ENCODE assay signal across 30 cellular contexts in the genomic region with DNA sequence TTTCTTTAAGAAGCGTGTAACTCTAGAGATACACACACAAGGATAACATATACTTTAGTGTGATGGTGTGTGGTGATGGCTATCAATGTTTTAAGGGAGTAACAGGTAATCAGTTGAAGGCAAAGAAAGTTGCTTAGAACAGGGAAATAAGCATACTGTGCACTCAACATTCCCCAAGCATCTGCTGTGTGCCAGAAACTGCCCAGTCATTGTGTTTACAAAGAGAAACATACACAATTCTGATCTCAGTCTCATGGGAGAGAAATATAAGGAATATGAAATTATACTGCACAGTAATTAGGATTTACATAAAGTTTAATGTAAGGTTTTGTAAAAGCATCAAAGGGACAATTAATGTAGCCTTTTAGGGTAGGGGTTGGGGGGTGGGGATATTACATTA.
"Had no signal": no experiment of that assay in that cellular context is flagged by ENCODE, and none has a peak within 500 bp of the region (broad histone marks: within the 10 kb centered on the region; RNA-seq: fewer than 3 reads in every experiment).

No MANE protein-coding gene starts in this region.

- H3K36me3 Mint-ChIP-seq: activated naive CD8-positive, alpha-beta T cell treated with anti-CD3 and anti-CD28 coated beads for 36 hours; mesothelial cell of epicardium; naive B cell had no signal

- H3K27ac ChIP-seq: foreskin keratinocyte, heart left ventricle, neutrophil, skin epidermis, tibial nerve, WERI-Rb-1 had no signal

- H3K9me3 ChIP-seq: heart left ventricle, neutrophil, tibial nerve had no signal

- H3K4me3 Mint-ChIP-seq: activated naive CD4-positive, alpha-beta T cell treated with anti-CD3 and anti-CD28 coated beads for 36 hours; activated naive CD8-positive, alpha-beta T cell treated with anti-CD3 and anti-CD28 coated beads for 36 hours; immature natural killer cell; mesothelial cell of epicardium; naive B cell; nephron progenitor cell; T-helper 1 cell treated with Interleukin-12 subunit alpha and Interleukin-12 subunit beta and Interleukin-4 antibody, amounts not matched to agents 30 μg/mL and 1 μg/mL, for 36 hours had no signal

- FAIRE-seq: endothelial cell of umbilical vein had no signal

- H3K27me3 ChIP-seq: foreskin keratinocyte, heart left ventricle, neutrophil, tibial nerve had no signal

- H3K4me3 ChIP-seq: heart left ventricle, lung, skin epidermis, tibial nerve had no signal

- H3K27ac Mint-ChIP-seq: activated naive CD4-positive, alpha-beta T cell treated with anti-CD3 and anti-CD28 coated beads for 36 hours; activated naive CD8-positive, alpha-beta T cell treated with anti-CD3 and anti-CD28 coated beads for 36 hours; immature natural killer cell; mesothelial cell of epicardium; naive B cell; nephron progenitor cell; T-helper 1 cell treated with Interleukin-12 subunit alpha and Interleukin-12 subunit beta and Interleukin-4 antibody, amounts not matched to agents 30 μg/mL and 1 μg/mL, for 36 hours had no signal

- H3K27me3 Mint-ChIP-seq: activated naive CD8-positive, alpha-beta T cell treated with anti-CD3 and anti-CD28 coated beads for 36 hours; naive B cell had no signal

- H3K4me1 Mint-ChIP-seq: activated naive CD8-positive, alpha-beta T cell treated with anti-CD3 and anti-CD28 coated beads for 36 hours; immature natural killer cell; naive B cell had no signal

- H3K9me3 Mint-ChIP-seq: nephron progenitor cell had no signal

- ATAC-seq: activated CD4-positive, CD25-positive, alpha-beta regulatory T cell treated with anti-CD3 and anti-CD28 coated beads, Interleukin-2, amount 50 U/mL, for 24 hours; esophagus mucosa; foreskin keratinocyte; heart left ventricle; left lobe of liver; sciatic nerve had no signal

- H3K36me3 ChIP-seq: heart left ventricle, neutrophil, tibial nerve, WERI-Rb-1 had no signal

- H3K4me1 ChIP-seq: foreskin keratinocyte, heart left ventricle, tibial nerve had no signal

- DNase-seq: activated CD4-positive, alpha-beta T cell treated with anti-CD3 and anti-CD28 coated beads for 48 hours; activated CD4-positive, alpha-beta T cell treated with anti-CD3 and anti-CD28 coated beads, Interleukin-2, amount 50 U/mL, for 48 hours; activated CD8-positive, alpha-beta memory T cell treated with anti-CD3 and anti-CD28 coated beads for 24 hours; activated effector memory CD4-positive, alpha-beta T cell treated with Interleukin-2 at 50 U/mL for 16 hours; activated naive CD4-positive, alpha-beta T cell treated with anti-CD3 and anti-CD28 coated beads for 36 hours; activated naive CD8-positive, alpha-beta T cell treated with anti-CD3 and anti-CD28 coated beads for 36 hours; amniotic stem cell; caudate nucleus; foreskin keratinocyte; heart left ventricle; hypothalamus; immature natural killer cell; kidney glomerular epithelial cell; naive B cell; nephron progenitor cell; stimulated activated CD4-positive, alpha-beta T cell treated with anti-CD3 and anti-CD28 coated beads, Interleukin-1b, Interleukin-23, amount 100 ng/mL, for 48 hours; stimulated activated naive CD4-positive, alpha-beta T cell treated with Interleukin-2 at 50 U/mL for 16 hours; T-helper 9 cell; WERI-Rb-1 had no signal
